Comparison of ENCODE assay signal across 15 cellular contexts in the genomic region with DNA sequence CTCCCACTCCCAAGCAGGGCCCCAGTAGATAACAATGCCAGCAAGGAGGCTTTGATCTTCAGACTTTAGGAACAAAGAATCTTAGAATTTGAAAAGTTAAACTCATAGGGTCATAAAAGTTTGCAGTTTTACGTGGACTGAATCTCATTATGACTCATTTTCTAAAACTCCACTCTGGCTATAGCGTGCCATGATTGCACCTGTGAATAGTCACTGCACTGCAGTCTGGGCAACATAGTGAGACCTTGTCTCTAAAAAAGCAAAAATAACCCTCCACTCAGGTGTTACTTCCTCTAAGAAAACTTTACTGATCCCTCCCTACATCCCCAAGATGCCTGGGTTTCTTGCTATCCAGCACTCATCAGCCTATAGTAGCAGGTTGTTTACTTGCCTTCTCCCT.
DNase-seq lines count a peak whose midpoint lies in the region; ATAC-seq and TF ChIP-seq lines count a peak whose summit lies in the region.
"Had no signal": no experiment of that assay in that cellular context is flagged by ENCODE, and none has a peak within 500 bp of the region (broad histone marks: within the 10 kb centered on the region; RNA-seq: fewer than 3 reads in every experiment).

No MANE protein-coding gene starts in this region.

- ATAC-seq in GM18909 (IDR thresholded peaks at IDR 0.05; ENCODE audit: poor library complexity, unreplicated experiment) (peak; percentile 91), GM21619 (IDR thresholded peaks at IDR 0.05; ENCODE audit: unreplicated experiment) (peak; percentile 86), HG03103 (IDR thresholded peaks at IDR 0.05; ENCODE audit: low read depth, unreplicated experiment) (peak; percentile 73), foreskin keratinocyte (peak; percentile 29)
- ATAC-seq: stimulated activated naive CD8-positive, alpha-beta T cell treated with anti-CD3 and anti-CD28 coated beads, Interleukin-15, Interleukin-2, amounts not matched to agents 100 U/mL and 50 U/mL, for 24 hours had no signal

- DNase-seq in foreskin keratinocyte (no peak), Ammon's horn (ENCODE audit: low spot score) (no peak), iPS-NIHi11 (ENCODE audit: low spot score) (no peak), NCI-H1694 (lab: John Stamatoyannopoulos, UW) (no peak), NCI-H128 (lab: John Stamatoyannopoulos, UW; ENCODE audit: unreplicated experiment) (no peak)
- DNase-seq: activated naive CD8-positive, alpha-beta T cell treated with anti-CD3 and anti-CD28 coated beads for 36 hours; CD4-positive, CD25-positive, alpha-beta regulatory T cell; NCI-H2171 treated with DMSO at 0.1 percent for 48 hours; PC-9; stimulated activated CD4-positive, alpha-beta T cell treated with anti-CD3 and anti-CD28 coated beads, Interleukin-1b, Interleukin-23, amount 100 ng/mL, for 48 hours; stimulated activated naive CD8-positive, alpha-beta T cell treated with anti-CD3 and anti-CD28 coated beads, Interleukin-15, Interleukin-2, amounts not matched to agents 100 U/mL and 50 U/mL, for 24 hours; T-helper 1 cell had no signal

- H3K27me3 ChIP-seq in foreskin keratinocyte, result no peaks in the 10 kb centered on the region

- no peaks in the 10 kb centered on the region for H3K4me1 ChIP-seq in foreskin keratinocyte

- no peak for TF ChIP-seq CTCF in foreskin keratinocyte (conservative IDR thresholded peaks at IDR 0.05)

- H3K27ac ChIP-seq in foreskin keratinocyte, result no peak overlapping the region
- H3K27ac ChIP-seq: PC-9 had no signal

Comparison
In these comparisons a context has a peak if more than half of its experiments do, and no peak if none do; other contexts are left out.
1. ATAC-seq: peak in every context shown above with its lines; median percentile 91 in GM18909; 86 in GM21619; 73 in HG03103; 29 in foreskin keratinocyte.